In genomic region chr2:121530563-121531334, GRCh38 we compare ENCODE assay signal across 8 cellular contexts. TPM values are rescaled to one million over a fixed set of nuclear protein-coding genes. Genes with fewer than 3 reads are reported as not detected.
DNase-seq lines count a peak whose midpoint lies in the region; ATAC-seq, FAIRE-seq and TF ChIP-seq lines count a peak whose summit lies in the region.

TSS of gene RNU4ATAC (plus strand) at chr2:121530880.

- H3K9me2 ChIP-seq in DOHH2 (replicated peaks; ENCODE audit: control insufficient read depth, low read length), result no peaks in the 10 kb centered on the region

- no peaks in the 10 kb centered on the region for H3K27me3 Mint-ChIP-seq in natural killer cell (ENCODE audit: low read depth in 2 of 2)

- peak; percentile 88 for FAIRE-seq in RCC 7860 (lab: Jason Lieb, UNC)

- H2AFZ ChIP-seq in KMS-11 (ENCODE audit: low read depth), result peak within 1 kb of the TSS; percentile 41; the same call in 1 of the 2 replicates

- H3K4me3 ChIP-seq in DOHH2 (ENCODE audit: low read length) (peak within 1 kb of the TSS; percentile 85), KMS-11 (IDR thresholded peaks at IDR 0.05; ENCODE audit: insufficient read depth, low read depth, low read length) (no peak within 1 kb of the TSS)

- peaks cover 39 to 43% of the 10 kb centered on the region in 2 donors for H3K4me1 Mint-ChIP-seq in natural killer cell

- H3K9ac ChIP-seq in KMS-11, result peak within 1 kb of the TSS; percentile 89

- H3K27ac ChIP-seq in DOHH2 (ENCODE audit: low read depth, low read length) (peak within 1 kb of the TSS; percentile 91), KMS-11 (peak within 1 kb of the TSS; percentile 100)

- H3F3A ChIP-seq in DOHH2 (ENCODE audit: control insufficient read depth, insufficient read depth), result peaks cover 21% of the 10 kb centered on the region

- no peaks in the 10 kb centered on the region for H3K9me3 ChIP-seq in DOHH2 (ENCODE audit: control insufficient read depth, insufficient read depth, low read length)

- H3K4me2 ChIP-seq in DOHH2 (ENCODE audit: low read length), result peak within 1 kb of the TSS; percentile 88
- peak within 1 kb of the TSS; percentile 76 for H3K4me2 ChIP-seq in KMS-11

- H3K36me3 ChIP-seq in DOHH2 (ENCODE audit: control insufficient read depth, low read length) (peaks cover 35% of the 10 kb centered on the region), KMS-11 (ENCODE audit: insufficient read depth) (no peaks in the 10 kb centered on the region)

- peak within 1 kb of the TSS; percentile 89 for H3K4me3 Mint-ChIP-seq in natural killer cell

- H3K36me3 Mint-ChIP-seq in natural killer cell, result no peaks in the 10 kb centered on the region

- H4K20me1 ChIP-seq in DOHH2 (ENCODE audit: control insufficient read depth, insufficient read depth, low read depth, low read length) (peaks cover 14% of the 10 kb centered on the region; the same call in 1 of the 2 replicates), KMS-11 (ENCODE audit: insufficient read depth) (no peaks in the 10 kb centered on the region)

- H3K79me2 ChIP-seq in DOHH2 (ENCODE audit: control insufficient read depth, low read length), result peaks cover 75% of the 10 kb centered on the region
- H3K79me2 ChIP-seq in KMS-11 (ENCODE audit: insufficient read depth, low read depth), result peaks cover 28% of the 10 kb centered on the region; the same call in 1 of the 2 replicates

- DNase-seq in RCC 7860 (ENCODE audit: low spot score) (peak; percentile 100), fibroblast of peridontal ligament (ENCODE audit: extremely low read depth) (peak; percentile 100), natural killer cell (peak; percentile 82)
- DNase-seq in activated T-helper 1 cell treated with anti-CD3 and anti-CD28 coated beads, Interleukin-2, amount 50 U/mL, for 16 hours (ENCODE audit: low read depth in 1 of 2, low spot score in 1 of 2), result peak; percentile 69 to 75
- DNase-seq in stimulated activated naive CD4-positive, alpha-beta T cell treated with Interleukin-2 at 50 U/mL for 16 hours (lab: John Stamatoyannopoulos, UW), result peak; percentile 81

- H3K4me1 ChIP-seq in DOHH2 (ENCODE audit: control insufficient read depth, low read length) (peaks cover 34% of the 10 kb centered on the region), KMS-11 (ENCODE audit: low read depth, poor library complexity, severe bottlenecking) (peaks cover 42% of the 10 kb centered on the region)

- intact Hi-C loops in natural killer cell (cut with micrococcal nuclease), result loop anchor here (1.0 to 2.0 kb wide), 7 partner anchors 62 to 225 kb away; partner anchors contain the start of genes CLASP1, NIFK and TSN

- peak within 1 kb of the TSS; percentile 92 to 98 for H3K27ac Mint-ChIP-seq in natural killer cell

- TF ChIP-seq CTCF in DOHH2 (IDR thresholded peaks at IDR 0.05; ENCODE audit: low read depth, low read length, poor library complexity, severe bottlenecking) (peak; percentile 69), KMS-11 (conservative IDR thresholded peaks at IDR 0.05; ENCODE audit: low read depth, low read length) (no peak; the same call in 1 of the 2 replicates), natural killer cell (IDR thresholded peaks at IDR 0.05) (peak; percentile 67)

- ATAC-seq in GM21737 (IDR thresholded peaks at IDR 0.05; ENCODE audit: unreplicated experiment) (peak; percentile 73), natural killer cell (peak; percentile 80 to 93 (median 84))

- H3K27me3 ChIP-seq in DOHH2 (ENCODE audit: control insufficient read depth, low read length) (no peaks in the 10 kb centered on the region), KMS-11 (ENCODE audit: insufficient read depth, low read depth) (no peaks in the 10 kb centered on the region)

- no peaks in the 10 kb centered on the region for H3K9me3 Mint-ChIP-seq in natural killer cell

RNA-seq across cellular contexts. Expression of gene RNU4ATAC, which starts in this region (rescaled TPM):
- total RNA-seq in natural killer cell, result not detected

Comparison
In these comparisons a context has a peak if more than half of its experiments do, and no peak if none do; other contexts are left out.
1. Peak in DNase-seq and ATAC-seq in natural killer cell; RNA of the gene not detected or under 1 TPM.